ENCODE assay signal across 22 cellular contexts in the genomic region with DNA sequence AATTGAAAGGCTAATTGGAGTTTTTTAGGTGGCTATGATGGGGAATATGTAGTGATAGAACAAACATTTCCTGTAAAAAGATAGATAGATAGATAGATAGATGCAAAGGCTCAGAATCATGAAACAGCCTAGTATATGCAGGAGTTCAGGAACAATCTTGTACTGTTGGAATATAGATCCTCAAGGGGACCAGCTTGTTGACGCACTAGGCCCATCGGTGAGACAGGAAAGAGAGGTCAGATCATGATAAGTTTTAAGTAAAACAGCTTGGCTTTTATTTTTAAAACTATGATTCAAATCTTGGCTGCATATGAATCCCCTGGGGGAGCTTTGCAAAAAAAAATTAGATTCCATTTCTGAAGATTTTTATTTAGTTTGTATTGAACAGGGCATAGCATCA.
"Had no signal": no experiment of that assay in that cellular context is flagged by ENCODE, and none has a peak within 500 bp of the region (broad histone marks: within the 10 kb centered on the region; RNA-seq: fewer than 3 reads in every experiment).

No MANE protein-coding gene starts in this region.

- DNase-seq: central memory CD4-positive, alpha-beta T cell; dorsolateral prefrontal cortex; effector CD4-positive, alpha-beta T cell; foreskin melanocyte; mesenchymal stem cell; mucosa of descending colon; naive B cell; pancreas; retina; sigmoid colon; stimulated activated CD4-positive, alpha-beta T cell treated with anti-CD3 and anti-CD28 coated beads, Interleukin-2, amount 100 ng/mL, for 24 hours; stimulated activated CD4-positive, alpha-beta T cell treated with anti-CD3 and anti-CD28 coated beads, Interleukin-4, amount 100 ng/mL, for 24 hours; stimulated activated naive CD4-positive, alpha-beta T cell treated with Interleukin-2 at 50 U/mL for 16 hours; stomach; substantia nigra; testis; upper lobe of left lung had no signal

- H3K4me3 ChIP-seq: dorsolateral prefrontal cortex, hepatocyte, mucosa of descending colon, pancreas, sigmoid colon, stomach, testis, tibial nerve, upper lobe of left lung had no signal

- ATAC-seq: mucosa of descending colon; natural killer cell treated with Interleukin-12 subunit alpha and Interleukin-12 subunit beta and Interleukin-15 and Interleukin-18, amount 100 ng/mL, for 72 hours; pancreas; stimulated activated effector memory CD8-positive, alpha-beta T cell treated with anti-CD3 and anti-CD28 coated beads, Interleukin-12 subunit alpha, Interleukin-12 subunit beta, amount 100 ng/mL, for 72 hours had no signal

- H3K9me3 ChIP-seq: mucosa of descending colon, neutrophil, pancreas, stomach, testis, upper lobe of left lung had no signal

- H3K27me3 ChIP-seq: hepatocyte, neutrophil, pancreas, sigmoid colon, stomach, testis, tibial nerve, upper lobe of left lung had no signal

- H3K36me3 ChIP-seq: neutrophil, pancreas, sigmoid colon, stomach, tibial nerve, upper lobe of left lung had no signal

- H3K4me1 ChIP-seq: pancreas, sigmoid colon, stomach, testis, upper lobe of left lung had no signal

- H3K27ac ChIP-seq: dorsolateral prefrontal cortex, hepatocyte, neutrophil, pancreas, sigmoid colon, stomach, testis, upper lobe of left lung had no signal
